Comparison of ENCODE assay signal across 1 cellular context in genomic region chr15:44682809-44683682, GRCh38.
TF ChIP-seq lines count a peak whose summit lies in the region.

No MANE protein-coding gene starts in this region.

TF ChIP-seq in HEK293, 187 proteins besides CTCF, POLR2A, EP300 and RAD21:
- TF ChIP-seq PRDM10 (tag by site-specific recombination; IDR thresholded peaks at IDR 0.05) = peak; percentile 96
- peak; percentile 48; the same call in 1 of the 2 replicates for TF ChIP-seq ZNF335 (tag by site-specific recombination; conservative IDR thresholded peaks at IDR 0.05)
- peak; percentile 44; the same call in 1 of the 2 replicates for TF ChIP-seq ZNF639 (tag by site-specific recombination; IDR thresholded peaks at IDR 0.05)
- TF ChIP-seq EGR2 (tag by site-specific recombination; IDR thresholded peaks at IDR 0.05; ENCODE audit: low read depth) = peak; percentile 55
- peak; percentile 62; the same call in 1 of the 2 replicates for TF ChIP-seq ZFHX2 (tag by site-specific recombination; conservative IDR thresholded peaks at IDR 0.05)
- peak; percentile 53; the same call in 1 of the 2 replicates for TF ChIP-seq ZSCAN30 (tag by site-specific recombination; IDR thresholded peaks at IDR 0.05)
- peak; percentile 34; the same call in 1 of the 2 replicates for TF ChIP-seq GLIS1 (tag by site-specific recombination; IDR thresholded peaks at IDR 0.05)
- 0 out of 2 replicates have a peak, but pooled peaks have one; percentile 56 for TF ChIP-seq PATZ1 (tag by site-specific recombination; IDR thresholded peaks at IDR 0.05)
- peak; percentile 21; the same call in 1 of the 2 replicates for TF ChIP-seq KLF1 (tag by site-specific recombination; IDR thresholded peaks at IDR 0.05)
- peak; percentile 83 for TF ChIP-seq ZIC2 (tag by site-specific recombination; IDR thresholded peaks at IDR 0.05)
- peak; percentile 21; the same call in 1 of the 2 replicates for TF ChIP-seq ZNF394 (tag by site-specific recombination; IDR thresholded peaks at IDR 0.05; ENCODE audit: borderline replicate concordance)
- peak; percentile 30; the same call in 1 of the 2 replicates for TF ChIP-seq ZNF600 (tag by site-specific recombination; IDR thresholded peaks at IDR 0.05)
- peak; percentile 16; the same call in 1 of the 2 replicates for TF ChIP-seq OSR2 (tag by site-specific recombination; IDR thresholded peaks at IDR 0.05)
- TF ChIP-seq SP7 (tag by site-specific recombination; IDR thresholded peaks at IDR 0.05) = peak; percentile 40; the same call in 1 of the 2 replicates
- TF ChIP-seq ZNF629 (tag by site-specific recombination; IDR thresholded peaks at IDR 0.05) = 0 out of 2 replicates have a peak, but pooled peaks have one; percentile 22
- TF ChIP-seq ZNF398 (tag by site-specific recombination; IDR thresholded peaks at IDR 0.05) = 0 out of 2 replicates have a peak, but pooled peaks have one; percentile 19
- TF ChIP-seq ZNF501 (tag by site-specific recombination; IDR thresholded peaks at IDR 0.05) = 0 out of 2 replicates have a peak, but pooled peaks have one; percentile 17
